Comparison of ENCODE assay signal across 8 cellular contexts in genomic region chr6:158938811-158939254, GRCh38.
DNase-seq lines count a peak whose midpoint lies in the region; ATAC-seq and TF ChIP-seq lines count a peak whose summit lies in the region.

No MANE protein-coding gene starts in this region.

- H3K9me3 Mint-ChIP-seq in neural progenitor cell = peaks cover 3% of the 10 kb centered on the region

- H3K27ac Mint-ChIP-seq in neural progenitor cell = no peak overlapping the region

- no peaks in the 10 kb centered on the region for H3K36me3 Mint-ChIP-seq in neural progenitor cell

- peaks cover 3% of the 10 kb centered on the region for H3K4me1 Mint-ChIP-seq in neural progenitor cell

- no peak overlapping the region for H2AFZ ChIP-seq in neural progenitor cell (replicated peaks)

- no peak for TF ChIP-seq CTCF in neural progenitor cell (IDR thresholded peaks at IDR 0.05)
- TF ChIP-seq CTCF in uterus (IDR thresholded peaks at IDR 0.05) = no peak

- DNase-seq in NOMO-1 (lab: John Stamatoyannopoulos, UW; ENCODE audit: unreplicated experiment in 2 of 2) (peak; percentile 67 to 88), ecto neural progenitor cell (ENCODE audit: low spot score) (peak; percentile 63), neural progenitor cell (ENCODE audit: low spot score) (peak; percentile 20), uterus (no peak), D341Med (ENCODE audit: low spot score) (no peak)

- H3K9me3 ChIP-seq in BLaER1 (peaks cover 6% of the 10 kb centered on the region; the same call in 1 of the 2 replicates), neural progenitor cell (ENCODE audit: low read depth) (no peaks in the 10 kb centered on the region), uterus (no peaks in the 10 kb centered on the region)

- H3K9ac ChIP-seq in BLaER1 = no peak overlapping the region
- no peak overlapping the region for H3K9ac ChIP-seq in neural progenitor cell

- H3K4me3 ChIP-seq in BLaER1 (peak overlapping the region; percentile 45), neural progenitor cell (peak overlapping the region; percentile 19), uterus (no peak overlapping the region)

- H3K36me3 ChIP-seq in BLaER1 (no peaks in the 10 kb centered on the region), neural progenitor cell (no peaks in the 10 kb centered on the region), uterus (no peaks in the 10 kb centered on the region)

- H3K27ac ChIP-seq in BLaER1 = no peak overlapping the region
- H3K27ac ChIP-seq in neural progenitor cell = no peak overlapping the region
- no peak overlapping the region for H3K27ac ChIP-seq in uterus

- no peaks in the 10 kb centered on the region for H3K27me3 Mint-ChIP-seq in neural progenitor cell (ENCODE audit: insufficient read depth, low read depth)

- no peak for TF ChIP-seq POLR2A in uterus (IDR thresholded peaks at IDR 0.05)

- no peak for ATAC-seq in GM21367 (IDR thresholded peaks at IDR 0.05; ENCODE audit: unreplicated experiment)
- ATAC-seq in GM18909 (IDR thresholded peaks at IDR 0.05; ENCODE audit: poor library complexity, unreplicated experiment) = no peak

- H3K79me2 ChIP-seq in neural progenitor cell (ENCODE audit: low read depth) = no peaks in the 10 kb centered on the region

- peak overlapping the region; percentile 84 for H3K4me2 ChIP-seq in BLaER1
- H3K4me2 ChIP-seq in neural progenitor cell = peak overlapping the region; percentile 47

- H3K4me1 ChIP-seq in BLaER1 (peaks cover 18% of the 10 kb centered on the region), neural progenitor cell (no peaks in the 10 kb centered on the region), uterus (no peaks in the 10 kb centered on the region)

- H3K4me3 Mint-ChIP-seq in neural progenitor cell = no peak overlapping the region

- no peaks in the 10 kb centered on the region for H3F3A ChIP-seq in neural progenitor cell (ENCODE audit: low read depth)

- H3K27me3 ChIP-seq in BLaER1 = peaks cover 27% of the 10 kb centered on the region
- no peaks in the 10 kb centered on the region for H3K27me3 ChIP-seq in neural progenitor cell
- H3K27me3 ChIP-seq in uterus = no peaks in the 10 kb centered on the region

- no peaks in the 10 kb centered on the region for H4K20me1 ChIP-seq in BLaER1
- no peaks in the 10 kb centered on the region for H4K20me1 ChIP-seq in neural progenitor cell (ENCODE audit: low read depth)

- intact Hi-C loops in uterus (cut with DNase I; ENCODE audit: low total_unique reads) = no loop called here

Comparison
In these comparisons a context has a peak if more than half of its experiments do, and no peak if none do; other contexts are left out.
1. H3K4me3 ChIP-seq: peak in BLaER1 (single experiment) and neural progenitor cell (single experiment); none in uterus (0 of 2).
2. DNase-seq: peak in NOMO-1 (2 of 2), ecto neural progenitor cell (single experiment) and neural progenitor cell (single experiment); none in uterus (0 of 2) and D341Med (single experiment).